ENCODE assay signal across 9 cellular contexts in genomic region chr7:2402687-2403013, GRCh38. TPM values are rescaled to one million over a fixed set of nuclear protein-coding genes. Genes with fewer than 3 reads are reported as not detected.
DNase-seq lines count a peak whose midpoint lies in the region; ATAC-seq, FAIRE-seq and TF ChIP-seq lines count a peak whose summit lies in the region.
"Had no signal": no experiment of that assay in that cellular context is flagged by ENCODE, and none has a peak within 500 bp of the region (broad histone marks: within the 10 kb centered on the region; RNA-seq: fewer than 3 reads in every experiment).

No MANE protein-coding gene starts in this region.

- no peak for ATAC-seq in heart left ventricle
- no peak for ATAC-seq in left cardiac atrium

- FAIRE-seq in bronchial epithelial cell (lab: Jason Lieb, UNC): no peak
- FAIRE-seq: G401.6 had no signal

- TF ChIP-seq CTCF in heart left ventricle (IDR thresholded peaks at IDR 0.05) (no peak), bronchial epithelial cell (IDR thresholded peaks at IDR 0.05; ENCODE audit: insufficient read depth, low read length, severe bottlenecking) (no peak), vagina (IDR thresholded peaks at IDR 0.05) (no peak)

- H3K9me3 ChIP-seq in heart left ventricle (no peaks in the 10 kb centered on the region), mesodermal cell (ENCODE audit: control insufficient read depth, low read length) (no peaks in the 10 kb centered on the region), vagina (no peaks in the 10 kb centered on the region)

- WGBS in heart left ventricle, 4 donors: 56 to 65% (median 61%) methylated on average over 6 of the region's 6 CpGs
- 90 to 97% methylated on average over 4 to 6 of the region's 6 CpGs for whole genome bisulfite sequencing in mesodermal cell (ENCODE audit: insufficient coverage in 2 of 2), 2 experiments

- H3K4me1 ChIP-seq in heart left ventricle (peaks cover 3 to 69% (median 38%) of the 10 kb centered on the region in 12 donors), mesodermal cell (ENCODE audit: control insufficient read depth, insufficient read depth, low read length, poor library complexity, severe bottlenecking) (peaks cover 18% of the 10 kb centered on the region), vagina (peaks cover 49% of the 10 kb centered on the region)

- H3K4me3 ChIP-seq in heart left ventricle (peak overlapping the region in 11 of 12 donors; percentile 43 to 100 (median 91)), bronchial epithelial cell (ENCODE audit: low read depth, low read length) (peak overlapping the region; percentile 54), mesodermal cell (ENCODE audit: extremely low read depth, insufficient read depth, low read length, poor library complexity, severe bottlenecking) (peak overlapping the region; percentile 55), vagina (peak overlapping the region; percentile 77 to 92)

- H3K27me3 ChIP-seq in heart left ventricle: no peaks in the 10 kb centered on the region
- no peaks in the 10 kb centered on the region for H3K27me3 ChIP-seq in bronchial epithelial cell (ENCODE audit: control insufficient read depth, insufficient read depth, low read length)
- H3K27me3 ChIP-seq in vagina: no peaks in the 10 kb centered on the region

- H3K27ac ChIP-seq in heart left ventricle: peak overlapping the region in 9 of 12 donors; percentile 22 to 87 (median 47)
- H3K27ac ChIP-seq in mesodermal cell (ENCODE audit: low read depth, low read length, severe bottlenecking): no peak overlapping the region
- H3K27ac ChIP-seq in vagina: peak overlapping the region; percentile 56

- H3K36me3 ChIP-seq in heart left ventricle: no peaks in the 10 kb centered on the region
- H3K36me3 ChIP-seq in bronchial epithelial cell (ENCODE audit: control insufficient read depth, insufficient read depth, low read length): no peaks in the 10 kb centered on the region
- no peaks in the 10 kb centered on the region for H3K36me3 ChIP-seq in mesodermal cell (ENCODE audit: control insufficient read depth, insufficient read depth, low read length)
- no peaks in the 10 kb centered on the region for H3K36me3 ChIP-seq in vagina

- intact Hi-C loops in heart left ventricle (cut with DNase I) (loop anchor here in 3 of 10 donors (2.0 to 10.0 kb wide), 4 partner anchors 45 to 155 kb away; partner anchors contain the start of genes EIF3B (in 2 of the 3), BRAT1 (in 1 of the 3) and IQCE (in 1 of the 3)), left cardiac atrium (cut with DNase I) (no loop called here), vagina (cut with DNase I) (no loop called here)

- no peak for DNase-seq in heart left ventricle
- no peak for DNase-seq in left cardiac atrium
- no peak for DNase-seq in bronchial epithelial cell (ENCODE audit: low read depth)
- no peak for DNase-seq in vagina (ENCODE audit: extremely low spot score in 2 of 2)
- no peak for DNase-seq in SHP77 (lab: John Stamatoyannopoulos, UW)
- no peak for DNase-seq in DMS79 (lab: John Stamatoyannopoulos, UW)
- no peak for DNase-seq in HuH-7 (ENCODE audit: low spot score)

- TF ChIP-seq POLR2A in heart left ventricle (IDR thresholded peaks at IDR 0.05) (no peak), vagina (IDR thresholded peaks at IDR 0.05) (no peak)

RNA-seq across cellular contexts. Expression of gene CHST12, which starts 0.8 kb away (rescaled TPM):
- 10 to 100 TPM; 12.7 to 20.7 (median 15.6) TPM for total RNA-seq in heart left ventricle
- 10 to 100 TPM; 12.5 to 14.7 TPM for polyA plus RNA-seq in heart left ventricle
- 10 to 100 TPM; 18.4 to 19.8 TPM for total RNA-seq in left cardiac atrium
- 0.51 and 0.79 TPM in 2 replicates for total RNA-seq in bronchial epithelial cell
- polyA plus RNA-seq in mesodermal cell (2013, experiment 1 of 2): 20.6 TPM
- 15.7 TPM for polyA plus RNA-seq in mesodermal cell (2013, experiment 2 of 2)
- total RNA-seq in vagina: 26.3 TPM

RNA-seq across cellular contexts. Expression of gene EIF3B, which starts 48.0 kb away (rescaled TPM):
- total RNA-seq in heart left ventricle (10 to 100 TPM; 57.4 to 95.7 (median 72.4) TPM), left cardiac atrium (10 to 100 TPM; 59.6 to 96.1 TPM), bronchial epithelial cell (195 and 262 TPM in 2 replicates), vagina (90.8 TPM)
- 100 to 1,000 TPM in 1 of 2 donors, 10 to 100 TPM in 1; 35.4 to 114 TPM for polyA plus RNA-seq in heart left ventricle
- polyA plus RNA-seq in mesodermal cell (2013, experiment 1 of 2): 126 TPM
- polyA plus RNA-seq in mesodermal cell (2013, experiment 2 of 2): 123 TPM
